ENCODE assay signal across 1 cellular context in the genomic region with DNA sequence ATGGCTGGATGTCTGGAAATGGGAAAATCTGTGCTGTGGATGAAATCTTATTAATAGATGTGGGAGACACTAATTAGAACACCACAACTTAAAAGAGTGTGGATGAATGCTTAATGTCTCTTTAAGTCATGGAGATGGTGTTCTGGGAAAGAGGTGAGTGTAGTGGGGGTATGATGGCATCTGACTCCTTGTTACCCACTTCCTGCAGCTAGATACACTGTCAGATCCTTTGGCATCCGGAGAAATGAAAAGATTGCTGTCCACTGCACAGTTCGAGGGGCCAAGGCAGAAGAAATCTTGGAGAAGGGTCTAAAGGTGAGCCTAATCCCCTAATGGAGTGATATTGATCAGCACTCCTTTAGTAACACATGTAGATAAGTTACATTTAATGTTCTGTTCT.
TF ChIP-seq lines count a peak whose summit lies in the region.

No MANE protein-coding gene starts in this region.

TF ChIP-seq in HCT116, 20 proteins besides CTCF, POLR2A, EP300 and RAD21:
- TF ChIP-seq SP1 (IDR thresholded peaks at IDR 0.05; ENCODE audit: low read depth) (no peak), ZNF274 (IDR thresholded peaks at IDR 0.05; ENCODE audit: low read depth, low read length) (no peak), EGR1 (IDR thresholded peaks at IDR 0.05; ENCODE audit: low read depth) (no peak), CBX3 (IDR thresholded peaks at IDR 0.05; ENCODE audit: low read depth) (no peak), SIN3A (IDR thresholded peaks at IDR 0.05; ENCODE audit: low read depth) (no peak), JUND (IDR thresholded peaks at IDR 0.05) (no peak), POLR2AphosphoS5 (IDR thresholded peaks at IDR 0.05; ENCODE audit: low read depth, low read length) (no peak), YY1 (IDR thresholded peaks at IDR 0.05; ENCODE audit: extremely low read depth, insufficient replicate concordance, low read depth, low read length) (no peak), ELF1 (IDR thresholded peaks at IDR 0.05; ENCODE audit: borderline replicate concordance, low read depth) (no peak), ZFX (IDR thresholded peaks at IDR 0.05) (no peak), SRF (IDR thresholded peaks at IDR 0.05; ENCODE audit: low read depth) (no peak)
- TF ChIP-seq, protein P1, sequence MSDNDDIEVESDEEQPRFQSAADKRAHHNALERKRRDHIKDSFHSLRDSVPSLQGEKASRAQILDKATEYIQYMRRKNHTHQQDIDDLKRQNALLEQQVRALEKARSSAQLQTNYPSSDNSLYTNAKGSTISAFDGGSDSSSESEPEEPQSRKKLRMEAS (IDR thresholded peaks at IDR 0.05): no peak
- TF ChIP-seq, protein P2, sequence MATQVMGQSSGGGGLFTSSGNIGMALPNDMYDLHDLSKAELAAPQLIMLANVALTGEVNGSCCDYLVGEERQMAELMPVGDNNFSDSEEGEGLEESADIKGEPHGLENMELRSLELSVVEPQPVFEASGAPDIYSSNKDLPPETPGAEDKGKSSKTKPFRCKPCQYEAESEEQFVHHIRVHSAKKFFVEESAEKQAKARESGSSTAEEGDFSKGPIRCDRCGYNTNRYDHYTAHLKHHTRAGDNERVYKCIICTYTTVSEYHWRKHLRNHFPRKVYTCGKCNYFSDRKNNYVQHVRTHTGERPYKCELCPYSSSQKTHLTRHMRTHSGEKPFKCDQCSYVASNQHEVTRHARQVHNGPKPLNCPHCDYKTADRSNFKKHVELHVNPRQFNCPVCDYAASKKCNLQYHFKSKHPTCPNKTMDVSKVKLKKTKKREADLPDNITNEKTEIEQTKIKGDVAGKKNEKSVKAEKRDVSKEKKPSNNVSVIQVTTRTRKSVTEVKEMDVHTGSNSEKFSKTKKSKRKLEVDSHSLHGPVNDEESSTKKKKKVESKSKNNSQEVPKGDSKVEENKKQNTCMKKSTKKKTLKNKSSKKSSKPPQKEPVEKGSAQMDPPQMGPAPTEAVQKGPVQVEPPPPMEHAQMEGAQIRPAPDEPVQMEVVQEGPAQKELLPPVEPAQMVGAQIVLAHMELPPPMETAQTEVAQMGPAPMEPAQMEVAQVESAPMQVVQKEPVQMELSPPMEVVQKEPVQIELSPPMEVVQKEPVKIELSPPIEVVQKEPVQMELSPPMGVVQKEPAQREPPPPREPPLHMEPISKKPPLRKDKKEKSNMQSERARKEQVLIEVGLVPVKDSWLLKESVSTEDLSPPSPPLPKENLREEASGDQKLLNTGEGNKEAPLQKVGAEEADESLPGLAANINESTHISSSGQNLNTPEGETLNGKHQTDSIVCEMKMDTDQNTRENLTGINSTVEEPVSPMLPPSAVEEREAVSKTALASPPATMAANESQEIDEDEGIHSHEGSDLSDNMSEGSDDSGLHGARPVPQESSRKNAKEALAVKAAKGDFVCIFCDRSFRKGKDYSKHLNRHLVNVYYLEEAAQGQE (IDR thresholded peaks at IDR 0.05; ENCODE audit: low read depth): no peak
TF ChIP-seq in HCT116: peak in this region for 0.
